In the genomic region with DNA sequence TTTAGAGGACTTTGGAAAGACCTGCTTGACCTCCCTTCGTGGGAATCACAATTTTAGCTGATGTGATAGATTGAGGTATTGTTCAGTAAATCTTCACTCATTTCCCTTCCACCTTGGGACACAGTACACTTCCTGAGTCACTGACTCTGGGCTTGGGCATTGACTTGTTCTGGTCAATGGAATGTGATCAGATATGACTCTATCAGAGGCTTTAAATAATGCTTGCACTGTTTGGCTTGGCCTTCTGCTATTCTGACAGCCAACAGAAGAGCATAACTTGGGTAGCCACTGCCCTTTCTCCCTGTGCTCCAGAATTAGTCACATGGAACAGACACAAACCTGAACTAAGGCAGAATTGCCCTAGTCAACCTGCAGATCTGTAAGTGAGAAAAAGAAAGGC, we compare ENCODE assay signal across 33 cellular contexts.
"Had no signal": no experiment of that assay in that cellular context is flagged by ENCODE, and none has a peak within 500 bp of the region (broad histone marks: within the 10 kb centered on the region; RNA-seq: fewer than 3 reads in every experiment).

No MANE protein-coding gene starts in this region.

- H3K4me1 Mint-ChIP-seq: activated T-helper 17 cell treated with anti-CD3 and anti-CD28 coated beads, Interleukin-2, amount 50 U/mL, for 72 hours; stimulated activated memory B cell treated with anti-CD40 and anti-IgM and Interleukin-4, amounts not matched to agents 10 μg/mL and 1 μg/mL and 100 μg/mL, for 72 hours had no signal

- H3K4me1 ChIP-seq: esophagus squamous epithelium, sigmoid colon had no signal

- H3K9me3 ChIP-seq: esophagus squamous epithelium, left ventricle myocardium inferior, mucosa of descending colon, ovary, sigmoid colon, tibial artery, upper lobe of right lung had no signal

- H3K4me3 ChIP-seq: cardiac muscle cell, coronary artery, esophagus squamous epithelium, left ventricle myocardium inferior, lung, mucosa of descending colon, ovary, sigmoid colon, smooth muscle cell, tibial artery, upper lobe of right lung had no signal

- H3K36me3 Mint-ChIP-seq: stimulated activated memory B cell treated with anti-CD40 and anti-IgM and Interleukin-4, amounts not matched to agents 10 μg/mL and 1 μg/mL and 100 μg/mL, for 72 hours had no signal

- H3K4me3 Mint-ChIP-seq: activated CD4-positive, alpha-beta memory T cell treated with anti-CD3 and anti-CD28 coated beads, Interleukin-2, amount 10 ng/mL, durations not matched to agents 7 days and 5 days; activated T-cell treated with anti-CD3 and anti-CD28 coated beads, Interleukin-2, amount 50 U/mL, for 4 hours; activated T-helper 17 cell treated with anti-CD3 and anti-CD28 coated beads, Interleukin-2, amount 50 U/mL, for 72 hours; nephron; stimulated activated memory B cell treated with anti-CD40 and anti-IgM and Interleukin-4, amounts not matched to agents 10 μg/mL and 1 μg/mL and 100 μg/mL, for 72 hours; stimulated activated naive CD8-positive, alpha-beta T cell treated with anti-CD3 and anti-CD28 coated beads, Interleukin-15, amount 100 ng/mL, for 72 hours; T-helper 1 cell treated with Interleukin-12 subunit alpha and Interleukin-12 subunit beta and Interleukin-4 antibody, amounts not matched to agents 30 μg/mL and 1 μg/mL, for 36 hours had no signal

- H3K27me3 ChIP-seq: ovary, sigmoid colon, upper lobe of right lung had no signal

- ATAC-seq: activated CD4-positive, CD25-positive, alpha-beta regulatory T cell treated with anti-CD3 and anti-CD28 coated beads, Interleukin-2, amount 50 U/mL, for 24 hours; activated T-cell treated with anti-CD3 and anti-CD28 coated beads, Interleukin-2, amount 50 U/mL, for 4 hours; activated T-helper 17 cell treated with anti-CD3 and anti-CD28 coated beads, Interleukin-2, amount 50 U/mL, for 72 hours; mucosa of descending colon; stimulated activated memory B cell treated with anti-CD40 and anti-IgM and Interleukin-4, amounts not matched to agents 10 μg/mL and 1 μg/mL and 100 μg/mL, for 72 hours; stimulated activated naive CD8-positive, alpha-beta T cell treated with anti-CD3 and anti-CD28 coated beads, Interleukin-15, amount 100 ng/mL, for 72 hours; upper lobe of right lung had no signal

- H3K36me3 ChIP-seq: cardiac muscle cell, esophagus squamous epithelium, left ventricle myocardium inferior, ovary, sigmoid colon, tibial artery, upper lobe of right lung, WERI-Rb-1 had no signal

- H3K27ac Mint-ChIP-seq: activated CD4-positive, alpha-beta memory T cell treated with anti-CD3 and anti-CD28 coated beads, Interleukin-2, amount 10 ng/mL, durations not matched to agents 7 days and 5 days; activated T-helper 17 cell treated with anti-CD3 and anti-CD28 coated beads, Interleukin-2, amount 50 U/mL, for 72 hours; nephron; progenitor cell of endocrine pancreas; stimulated activated memory B cell treated with anti-CD40 and anti-IgM and Interleukin-4, amounts not matched to agents 10 μg/mL and 1 μg/mL and 100 μg/mL, for 72 hours; stimulated activated naive CD8-positive, alpha-beta T cell treated with anti-CD3 and anti-CD28 coated beads, Interleukin-15, amount 100 ng/mL, for 72 hours; T-helper 1 cell treated with Interleukin-12 subunit alpha and Interleukin-12 subunit beta and Interleukin-4 antibody, amounts not matched to agents 30 μg/mL and 1 μg/mL, for 36 hours had no signal

- DNase-seq: activated CD4-positive, alpha-beta memory T cell treated with anti-CD3 and anti-CD28 coated beads, Interleukin-2, amount 10 ng/mL, durations not matched to agents 7 days and 5 days; activated CD4-positive, alpha-beta T cell treated with anti-CD3 and anti-CD28 coated beads for 48 hours; activated CD8-positive, alpha-beta memory T cell treated with anti-CD3 and anti-CD28 coated beads, Interleukin-2, amount 50 U/mL, for 48 hours; activated gamma-delta T cell treated with Interleukin-2 at 50 U/mL for 16 hours; activated naive CD4-positive, alpha-beta T cell treated with anti-CD3 and anti-CD28 coated beads, Interleukin-2, amount 50 U/mL, for 16 hours; activated T-cell treated with anti-CD3 and anti-CD28 coated beads, Interleukin-2, amount 50 U/mL, for 4 hours; amniotic stem cell; esophagus squamous epithelium; foreskin melanocyte; left ventricle myocardium inferior; mucosa of descending colon; ovary; retina; sigmoid colon; stimulated activated CD4-positive, alpha-beta T cell treated with anti-CD3 and anti-CD28 coated beads, Interleukin-1b, Interleukin-23, amount 100 ng/mL, for 48 hours; stimulated activated CD4-positive, alpha-beta T cell treated with anti-CD3 and anti-CD28 coated beads, Interleukin-4, amount 100 ng/mL, for 4 hours; stimulated activated CD8-positive, alpha-beta memory T cell treated with anti-CD3 and anti-CD28 coated beads, Interleukin-4, amount 100 ng/mL, for 48 hours; stimulated activated naive CD8-positive, alpha-beta T cell treated with anti-CD3 and anti-CD28 coated beads, Interleukin-15, amount 100 ng/mL, for 72 hours; SW 1271; T1000; tibial artery; upper lobe of right lung; WERI-Rb-1 had no signal

- H3K27ac ChIP-seq: cardiac muscle cell, coronary artery, esophagus squamous epithelium, left ventricle myocardium inferior, ovary, sigmoid colon, tibial artery, upper lobe of right lung, WERI-Rb-1 had no signal

- H3K9me3 Mint-ChIP-seq: activated T-cell treated with anti-CD3 and anti-CD28 coated beads, Interleukin-2, amount 50 U/mL, for 4 hours; activated T-helper 17 cell treated with anti-CD3 and anti-CD28 coated beads, Interleukin-2, amount 50 U/mL, for 72 hours had no signal
